ENCODE assay signal across 9 cellular contexts in genomic region chr5:76819851-76820280, GRCh38. TPM values are rescaled to one million over a fixed set of nuclear protein-coding genes. Genes with fewer than 3 reads are reported as not detected.
A peak's percentile ranks its signal among the peaks of the same experiment; 100 is the strongest.
DNase-seq lines count a peak whose midpoint lies in the region; ATAC-seq, FAIRE-seq and TF ChIP-seq lines count a peak whose summit lies in the region.
"Had no signal": no experiment of that assay in that cellular context is flagged by ENCODE, and none has a peak within 500 bp of the region (broad histone marks: within the 10 kb centered on the region; RNA-seq: fewer than 3 reads in every experiment).

No MANE protein-coding gene starts in this region.

- BruUV-seq in IMR-90 (replicated peaks; lab: Mats Ljungman, UMichigan) (no TSS peak), MCF 10A (replicated peaks; lab: Mats Ljungman, UMichigan) (no TSS peak)

- H3K9ac ChIP-seq in IMR-90 (ENCODE audit: low read depth, low read length): peak overlapping the region; percentile 56
- peak overlapping the region; percentile 90 for H3K9ac ChIP-seq in kidney (ENCODE audit: low read length in 2 of 2)

- H2BK5ac ChIP-seq in IMR-90 (ENCODE audit: low read depth, low read length, poor library complexity, severe bottlenecking): no peak overlapping the region

- H2AFZ ChIP-seq in IMR-90 (replicated peaks; ENCODE audit: low read length, poor library complexity): peak overlapping the region; percentile 84

- H2BK15ac ChIP-seq in IMR-90 (ENCODE audit: low read depth, low read length): 0 out of 3 replicates have a peak overlapping the region, but pooled peaks have one; percentile 41

- peaks cover 26% of the 10 kb centered on the region for H3K4me1 Mint-ChIP-seq in MCF 10A (ENCODE audit: insufficient read depth, unreplicated experiment)

- no peaks in the 10 kb centered on the region for H3K36me3 ChIP-seq in IMR-90 (ENCODE audit: control insufficient read depth, insufficient read depth, low read length)
- no peaks in the 10 kb centered on the region for H3K36me3 ChIP-seq in kidney (ENCODE audit: control insufficient read depth in 1 of 2, insufficient read depth in 2 of 2, low read length in 2 of 2)
- no peaks in the 10 kb centered on the region for H3K36me3 ChIP-seq in spleen
- H3K36me3 ChIP-seq: gastroesophageal sphincter had no signal

- H3K4me1 ChIP-seq in IMR-90 (ENCODE audit: control insufficient read depth, insufficient read depth, low read length): peaks cover 6% of the 10 kb centered on the region
- no peaks in the 10 kb centered on the region for H3K4me1 ChIP-seq in kidney (ENCODE audit: control insufficient read depth in 1 of 2, insufficient read depth in 1 of 2, low read depth in 1 of 2, low read length in 2 of 2)
- peaks cover 10 to 31% (median 20%) of the 10 kb centered on the region in 6 donors for H3K4me1 ChIP-seq in spleen

- WGBS in IMR-90 (ENCODE audit: extremely low coverage in 2 of 2, insufficient read length in 1 of 2), 2 experiments: 32% methylated on average over 10 of the region's 27 CpGs; no CpG with 5 or more reads in 1 of the 2 experiments
- 18 to 23% (median 20%) methylated on average over 17 to 27 of the region's 27 CpGs for WGBS in spleen, 5 donors

- TF ChIP-seq POLR2A in IMR-90 (IDR thresholded peaks at IDR 0.05; ENCODE audit: low read depth, low read length) (no peak), spleen (IDR thresholded peaks at IDR 0.05) (no peak)

- in situ Hi-C loops in IMR-90 (cut with MboI; ENCODE audit: low sequenced_read_pairs): no loop called here

- no peaks in the 10 kb centered on the region for H4K20me1 ChIP-seq in IMR-90 (ENCODE audit: insufficient read depth, low read length)

- H4K91ac ChIP-seq in IMR-90 (ENCODE audit: insufficient read depth, low read depth, low read length): peak overlapping the region; percentile 58

- no peak for TF ChIP-seq CTCF in IMR-90 (conservative IDR thresholded peaks at IDR 0.05; ENCODE audit: low read depth, low read length)
- no peak for TF ChIP-seq CTCF in MCF 10A (IDR thresholded peaks at IDR 0.05; ENCODE audit: unreplicated experiment)
- TF ChIP-seq CTCF in kidney (IDR thresholded peaks at IDR 0.05; ENCODE audit: borderline replicate concordance, extremely low read depth, insufficient read depth): no peak
- TF ChIP-seq CTCF in spleen (IDR thresholded peaks at IDR 0.05 in 8 of 11, conservative IDR thresholded peaks at IDR 0.05 in 3 of 11): no peak

- peak overlapping the region; percentile 93 for H2AK9ac ChIP-seq in IMR-90 (replicated peaks; ENCODE audit: low read depth, low read length, poor library complexity)

- CTCF ChIA-PET in IMR-90 (lab: Yijun Ruan, JAX) (no interaction called here), MCF 10A (lab: Yijun Ruan, JAX) (interaction anchor here (1.5 to 2.8 kb wide), 3 partner anchors 29 to 671 kb away, joined by 3 to 12 read pairs (median 4); no protein-coding TSS in a partner anchor)

- no peak overlapping the region; the same call in 1 of the 2 replicates for H3K18ac ChIP-seq in IMR-90 (ENCODE audit: low read depth, low read length)

- H4K5ac ChIP-seq in IMR-90 (ENCODE audit: low read depth, low read length): peak overlapping the region; percentile 52; the same call in 1 of the 2 replicates

- H3K9me3 ChIP-seq in IMR-90 (ENCODE audit: control insufficient read depth, insufficient read depth, low read length) (no peaks in the 10 kb centered on the region), kidney (ENCODE audit: control insufficient read depth in 1 of 2, low read length in 2 of 2) (no peaks in the 10 kb centered on the region), spleen (peaks cover 0 to 7% (median 0%) of the 10 kb centered on the region in 8 donors)

- no peak for FAIRE-seq in kidney (lab: Jason Lieb, UNC)

- H3K4me3 ChIP-seq in IMR-90 (ENCODE audit: insufficient read depth, low read depth, low read length) (peak overlapping the region; percentile 73), kidney (ENCODE audit: low read length in 2 of 2) (peak overlapping the region; percentile 73 to 89), spleen (peak overlapping the region; percentile 63 to 92 (median 70))

- no peaks in the 10 kb centered on the region for H3K9me3 Mint-ChIP-seq in MCF 10A (ENCODE audit: unreplicated experiment)

- peak overlapping the region; percentile 1; the same call in 1 of the 2 replicates for H2BK20ac ChIP-seq in IMR-90 (ENCODE audit: low read depth, low read length)

- dilution Hi-C loops in IMR-90 (cut with HindIII; ENCODE audit: low sequenced_read_pairs, unreplicated experiment): no loop called here

- peak overlapping the region; percentile 89 for H3K4me2 ChIP-seq in IMR-90 (ENCODE audit: low read depth, low read length)

- no peak for DNase-seq in IMR-90
- no peak for DNase-seq in MCF 10A (ENCODE audit: unreplicated experiment)
- DNase-seq in kidney: peak; percentile 77
- peak; percentile 75 for DNase-seq in spleen
- DNase-seq in DMS153 treated with DMSO at 0.1 percent for 48 hours (lab: John Stamatoyannopoulos, UW; ENCODE audit: unreplicated experiment): no peak
- DNase-seq in RPMI8226: no peak

- intact Hi-C loops in IMR-90 (cut with micrococcal nuclease): loop anchor here (10.0 kb wide), 1 partner anchor 1765 kb away; the partner anchor contains the start of gene GCNT4
- intact Hi-C loops in MCF 10A (cut with micrococcal nuclease): loop anchor here (2.0 to 5.0 kb wide), 2 partner anchors 29 to 43 kb away; no protein-coding TSS in a partner anchor
- intact Hi-C loops in kidney (cut with DNase I): no loop called here
- intact Hi-C loops in spleen (cut with DNase I; ENCODE audit: low total_unique reads): no loop called here

- no peak overlapping the region for H3K23ac ChIP-seq in IMR-90 (ENCODE audit: low read depth, low read length)

- H3K27ac ChIP-seq in IMR-90 (ENCODE audit: insufficient read depth, low read length): peak overlapping the region; percentile 17; the same call in 1 of the 2 replicates
- peak overlapping the region; percentile 51 to 88 for H3K27ac ChIP-seq in kidney (ENCODE audit: low read depth in 2 of 2, low read length in 2 of 2)
- H3K27ac ChIP-seq in spleen: peak overlapping the region in 3 of 8 donors; percentile 14 to 55 (median 40)
- H3K27ac ChIP-seq: gastroesophageal sphincter had no signal

- peak overlapping the region; percentile 58; the same call in 1 of the 2 replicates for H2BK120ac ChIP-seq in IMR-90 (ENCODE audit: low read depth, low read length)

- ATAC-seq in IMR-90 (ENCODE audit: low read depth) (no peak), HG02981 (IDR thresholded peaks at IDR 0.05; ENCODE audit: unreplicated experiment) (no peak), GM21528 (IDR thresholded peaks at IDR 0.05; ENCODE audit: low FRiP score, unreplicated experiment) (no peak)

- H4K8ac ChIP-seq in IMR-90 (ENCODE audit: low read depth in 2 of 2, low read length in 2 of 2): peak overlapping the region; percentile 62 to 78; a peak in 3 of 4 replicates

- H3K27ac Mint-ChIP-seq in MCF 10A (ENCODE audit: low read depth, unreplicated experiment): peak overlapping the region; percentile 79

- no peaks in the 10 kb centered on the region for H3K27me3 Mint-ChIP-seq in MCF 10A (ENCODE audit: insufficient read depth, unreplicated experiment)

- H3K27me3 ChIP-seq in IMR-90 (ENCODE audit: control insufficient read depth, insufficient read depth, low read length) (no peaks in the 10 kb centered on the region), spleen (replicated peaks in 1 of 7) (peaks cover 0 to 46% (median 28%) of the 10 kb centered on the region in 7 donors)

- no peak for TF ChIP-seq RAD21 in IMR-90 (IDR thresholded peaks at IDR 0.05; ENCODE audit: low read length)

- H3K56ac ChIP-seq in IMR-90 (ENCODE audit: extremely low read depth, insufficient read depth, low read length): no peak overlapping the region

- H3K9me1 ChIP-seq in IMR-90 (ENCODE audit: insufficient read depth, low read length): no peaks in the 10 kb centered on the region

- H3K4ac ChIP-seq in IMR-90 (ENCODE audit: low read depth, low read length): peak overlapping the region; percentile 48

- POLR2A ChIA-PET in IMR-90 (lab: Charles Lee; ENCODE audit: unreplicated experiment) (no interaction called here), MCF 10A (lab: Yijun Ruan, JAX) (interaction anchor here (0.6 to 6.4 kb wide), 15 partner anchors 10 to 672 kb away, joined by 3 to 60 read pairs (median 4); partner anchors contain the start of genes AGGF1 and WDR41)

- peaks cover 5% of the 10 kb centered on the region for H3K36me3 Mint-ChIP-seq in MCF 10A (ENCODE audit: insufficient read depth, unreplicated experiment)

- H3K4me3 Mint-ChIP-seq in MCF 10A (ENCODE audit: unreplicated experiment): peak overlapping the region; percentile 91

- H2AK5ac ChIP-seq in IMR-90 (ENCODE audit: low read depth, low read length): peak overlapping the region; percentile 48

- H3K79me1 ChIP-seq in IMR-90 (ENCODE audit: low read depth in 1 of 2, low read length in 2 of 2): no peaks in the 10 kb centered on the region; a peak in 1 of 4 replicates

- H3K14ac ChIP-seq in IMR-90 (replicated peaks; ENCODE audit: low read depth, low read length): no peak overlapping the region; the same call in 1 of the 2 replicates

TF ChIP-seq in IMR-90, 13 proteins besides CTCF, POLR2A, EP300 and RAD21:
- TF ChIP-seq FOS (IDR thresholded peaks at IDR 0.05; ENCODE audit: low read depth, low read length): no peak
- TF ChIP-seq RCOR1 (IDR thresholded peaks at IDR 0.05; ENCODE audit: insufficient replicate concordance, low read length): no peak
- no peak for TF ChIP-seq NFE2L2 (IDR thresholded peaks at IDR 0.05; ENCODE audit: low read depth, low read length)

RNA-seq across cellular contexts. Expression of gene F2RL1, which starts 1.0 kb away (rescaled TPM):
- 9.4 and 12.4 TPM in 2 replicates for total RNA-seq in IMR-90 (2012; rRNA removed)
- 4.7 and 5.6 TPM in 2 replicates for polyA plus RNA-seq in IMR-90 (2012; rRNA removed)
- 2.2 and 3.6 TPM in 2 replicates for polyA plus RNA-seq in IMR-90 (2012; cell fraction: cytosol; rRNA removed)
- 0.47 and 2.2 TPM in 2 replicates for polyA plus RNA-seq in IMR-90 (2012; cell fraction: nucleus; rRNA removed; ENCODE audit: low replicate concordance)
- 30.7 and 34.9 TPM in 2 replicates for total RNA-seq in MCF 10A (2022)
- total RNA-seq in kidney: 51.9 TPM
- polyA plus RNA-seq in kidney (ENCODE audit: insufficient read depth, low read depth, low replicate concordance): 24.5 TPM
- 1 to 10 TPM; 4.0 to 9.5 (median 7.3) TPM for total RNA-seq in spleen
- under 1 TPM; 0.46 to 0.70 (median 0.48) TPM for polyA plus RNA-seq in spleen

RNA-seq across cellular contexts. Expression of gene S100Z, which starts 29.9 kb away (rescaled TPM):
- not detected in 2 replicates for total RNA-seq in IMR-90 (2012; rRNA removed)
- not detected in 2 replicates for polyA plus RNA-seq in IMR-90 (2012; rRNA removed)
- polyA plus RNA-seq in IMR-90 (2012; cell fraction: cytosol; rRNA removed): not detected in 2 replicates
- polyA plus RNA-seq in IMR-90 (2012; cell fraction: nucleus; rRNA removed; ENCODE audit: low replicate concordance): not detected in 2 replicates
- not detected in 2 replicates for total RNA-seq in MCF 10A (2022)
- total RNA-seq in kidney: 1.2 TPM
- 0.69 TPM for polyA plus RNA-seq in kidney (ENCODE audit: insufficient read depth, low read depth, low replicate concordance)
- 10 to 100 TPM in 3 of 7 donors, 1 to 10 TPM in 4; 2.3 to 21.7 (median 9.7) TPM for total RNA-seq in spleen
- polyA plus RNA-seq in spleen: 1 to 10 TPM; 2.2 to 2.7 (median 2.4) TPM
- total RNA-seq: gastroesophageal sphincter had no signal

Comparison
In these comparisons a context has a peak if more than half of its experiments do, and no peak if none do; other contexts are left out.
1. DNase-seq: peak in kidney (single experiment) and spleen (single experiment); none in IMR-90 (single experiment), MCF 10A (single experiment), DMS153 treated with DMSO at 0.1 percent for 48 hours (single experiment) and RPMI8226 (single experiment).
2. intact Hi-C loops: an anchor here in IMR-90 (10.0 kb wide) and MCF 10A (2.0 to 5.0 kb wide); none called in kidney and spleen.
3. Peak in every context shown above with its lines, with median percentiles within 50 percentile points of each other: H3K4me3 ChIP-seq.